In genomic region chr20:62066339-62066982, GRCh38 we compare ENCODE assay signal across 8 cellular contexts. TPM values are rescaled to one million over a fixed set of nuclear protein-coding genes. Genes with fewer than 3 reads are reported as not detected.
DNase-seq lines count a peak whose midpoint lies in the region; ATAC-seq, FAIRE-seq and TF ChIP-seq lines count a peak whose summit lies in the region.

No MANE protein-coding gene starts in this region.

- no peak for TF ChIP-seq POLR2A in GM12891 (IDR thresholded peaks at IDR 0.05; ENCODE audit: low read depth, low read length)

- peak; percentile 58 for DNase-seq in GM12891 (ENCODE audit: insufficient read length, low spot score)
- peak; percentile 79 for DNase-seq in NCI-H1105 (lab: John Stamatoyannopoulos, UW)
- peak in 7 of 10 donors; percentile 28 to 60 (median 43) for DNase-seq in dorsolateral prefrontal cortex
- DNase-seq in lower lobe of right lung: peak; percentile 73
- DNase-seq in stimulated activated CD8-positive, alpha-beta memory T cell treated with anti-CD3 and anti-CD28 coated beads, Interleukin-12 subunit alpha, Interleukin-12 subunit beta, amount 100 ng/mL, for 1 hour (ENCODE audit: low read depth): peak; percentile 19
- DNase-seq in HCEC 1CT: no peak

- FAIRE-seq in GM12891 (lab: Jason Lieb, UNC): peak; percentile 59

- ATAC-seq in HG02610 (IDR thresholded peaks at IDR 0.05; ENCODE audit: unreplicated experiment): peak; percentile 24
- ATAC-seq in lower lobe of right lung: peak; percentile 48 to 65

- H3K36me3 ChIP-seq in lower lobe of right lung: no peaks in the 10 kb centered on the region

- H3K27ac ChIP-seq in dorsolateral prefrontal cortex: peak overlapping the region in 58 of 59 donors; percentile 33 to 94 (median 85)
- peak overlapping the region; percentile 93 for H3K27ac ChIP-seq in lower lobe of right lung

- H3K27me3 ChIP-seq in dorsolateral prefrontal cortex (no peaks in the 10 kb centered on the region), lower lobe of right lung (ENCODE audit: low read depth) (no peaks in the 10 kb centered on the region)

- no peaks in the 10 kb centered on the region for H3K9me3 ChIP-seq in lower lobe of right lung

- peaks cover 45% of the 10 kb centered on the region for H3K4me1 ChIP-seq in lower lobe of right lung

- H3K4me3 ChIP-seq in WI38 (ENCODE audit: low read depth, low read length): peak overlapping the region; percentile 68
- H3K4me3 ChIP-seq in dorsolateral prefrontal cortex: peak overlapping the region; percentile 47 to 86 (median 72)
- H3K4me3 ChIP-seq in lower lobe of right lung: peak overlapping the region; percentile 69

- intact Hi-C loops in dorsolateral prefrontal cortex (cut with DNase I) (loop anchor here (1.0 to 10.0 kb wide), 7 partner anchors 56 to 728 kb away; partner anchors contain the start of genes LSM14B (in 2 of the 2), CABLES2 (in 1 of the 2), MRGBP (in 1 of the 2) and PSMA7 (in 1 of the 2)), lower lobe of right lung (cut with DNase I) (no loop called here)

- TF ChIP-seq CTCF in WI38 (IDR thresholded peaks at IDR 0.05; ENCODE audit: low read depth, low read length): no peak
- peak in 3 of 56 donors; percentile 9 to 23 (median 17) for TF ChIP-seq CTCF in dorsolateral prefrontal cortex (IDR thresholded peaks at IDR 0.05 in 54 of 56, conservative IDR thresholded peaks at IDR 0.05 in 2 of 56; ENCODE audit: low read depth in 1 of 56, partially characterized antibody in 56 of 56)
- no peak for TF ChIP-seq CTCF in lower lobe of right lung (IDR thresholded peaks at IDR 0.05)

TF ChIP-seq in GM12891, 5 proteins besides CTCF, POLR2A, EP300 and RAD21:
- no peak for TF ChIP-seq POU2F2 (IDR thresholded peaks at IDR 0.05; ENCODE audit: low read depth, low read length)
- TF ChIP-seq TAF1 (IDR thresholded peaks at IDR 0.05; ENCODE audit: low read depth, low read length): peak; percentile 39; the same call in 1 of the 2 replicates
- no peak for TF ChIP-seq SPI1 (IDR thresholded peaks at IDR 0.05; ENCODE audit: low read depth, low read length)
- TF ChIP-seq PAX5 (IDR thresholded peaks at IDR 0.05; ENCODE audit: insufficient read depth, low read length, severe bottlenecking): no peak
- no peak for TF ChIP-seq POLR2AphosphoS5 (IDR thresholded peaks at IDR 0.05; ENCODE audit: low read depth, low read length)

RNA-seq across cellular contexts. Expression of gene TAF4, which starts 0.8 kb away (rescaled TPM):
- polyA plus RNA-seq in GM12891 (2012; ENCODE audit: low read depth, missing spikeins): 8.1 TPM
- 10 to 100 TPM; 13.3 to 38.0 (median 22.2) TPM for total RNA-seq in dorsolateral prefrontal cortex
- total RNA-seq in lower lobe of right lung: 17.6 TPM

RNA-seq across cellular contexts. Expression of gene LSM14B, which starts 55.8 kb away (rescaled TPM):
- 23.3 TPM for polyA plus RNA-seq in GM12891 (2012; ENCODE audit: low read depth, missing spikeins)
- 10 to 100 TPM; 50.8 to 92.9 (median 73.1) TPM for total RNA-seq in dorsolateral prefrontal cortex
- total RNA-seq in lower lobe of right lung: 36.8 TPM
